ENCODE assay signal across 22 cellular contexts in genomic region chr20:59925894-59926293, GRCh38. TPM values are rescaled to one million over a fixed set of nuclear protein-coding genes. Genes with fewer than 3 reads are reported as not detected.
DNase-seq lines count a peak whose midpoint lies in the region; ATAC-seq, FAIRE-seq and TF ChIP-seq lines count a peak whose summit lies in the region.
"Had no signal": no experiment of that assay in that cellular context is flagged by ENCODE, and none has a peak within 500 bp of the region (broad histone marks: within the 10 kb centered on the region; RNA-seq: fewer than 3 reads in every experiment).

No MANE protein-coding gene starts in this region.

- TF ChIP-seq RAD21 in A549 (conservative IDR thresholded peaks at IDR 0.05 in 1 of 2, IDR thresholded peaks at IDR 0.05 in 1 of 2) = no peak

- CTCF ChIA-PET in A549 (lab: Yijun Ruan, JAX) = interaction anchor here (1.2 to 2.2 kb wide), 2 partner anchors 8 to 14 kb away, joined by 4 to 6 read pairs; partner anchors contain the start of genes FAM217B, PPP1R3D and SYCP2
- CTCF ChIA-PET in Panc1 (lab: Charles Lee) = no interaction called here
- CTCF ChIA-PET in CD4-positive, alpha-beta T cell (lab: Charles Lee) = no interaction called here

- no peaks in the 10 kb centered on the region for H3K9me3 ChIP-seq in A549
- no peaks in the 10 kb centered on the region for H3K9me3 ChIP-seq in Panc1 (ENCODE audit: control insufficient read depth, insufficient read depth, low read depth, low read length)
- no peaks in the 10 kb centered on the region for H3K9me3 ChIP-seq in CD4-positive, alpha-beta T cell (ENCODE audit: control insufficient read depth, low read length)
- H3K9me3 ChIP-seq: psoas muscle had no signal

- H3K27ac ChIP-seq in A549 = no peak overlapping the region
- H3K27ac ChIP-seq in Panc1 (ENCODE audit: low read length) = peak overlapping the region; percentile 71
- H3K27ac ChIP-seq in CD4-positive, alpha-beta T cell (ENCODE audit: low read depth, low read length) = no peak overlapping the region
- H3K27ac ChIP-seq: psoas muscle had no signal

- BruUV-seq in Panc1 (replicated peaks; lab: Mats Ljungman, UMichigan) = no TSS peak

- H3K4me1 Mint-ChIP-seq in CD4-positive, alpha-beta T cell (ENCODE audit: low read depth) = no peaks in the 10 kb centered on the region
- H3K4me1 Mint-ChIP-seq in stimulated activated naive CD8-positive, alpha-beta T cell treated with anti-CD3 and anti-CD28 coated beads, Interleukin-15, amount 100 ng/mL, for 72 hours = no peaks in the 10 kb centered on the region

- in situ Hi-C loops in Panc1 (cut with HindIII; ENCODE audit: low pct_unique_long_range_greater_than_20kb, low sequenced_read_pairs) = no loop called here

- H3K4me3 ChIP-seq in A549 = no peak overlapping the region
- H3K4me3 ChIP-seq in Panc1 (ENCODE audit: low read depth in 2 of 2, low read length in 2 of 2) = no peak overlapping the region
- H3K4me3 ChIP-seq: lung, psoas muscle had no signal

- TF ChIP-seq EP300 in A549 (IDR thresholded peaks at IDR 0.05) = no peak

- H3K4me3 Mint-ChIP-seq in CD4-positive, alpha-beta T cell = no peak overlapping the region
- no peak overlapping the region for H3K4me3 Mint-ChIP-seq in stimulated activated naive CD8-positive, alpha-beta T cell treated with anti-CD3 and anti-CD28 coated beads, Interleukin-15, amount 100 ng/mL, for 72 hours
- H3K4me3 Mint-ChIP-seq: T-helper 2 cell treated with Interferon-gamma antibody and Interleukin-4, amounts not matched to agents 5 μg/mL and 100 μg/mL, for 36 hours; type B pancreatic cell had no signal

- H3K4me2 ChIP-seq in A549 = peak overlapping the region; percentile 20; the same call in 1 of the 3 replicates

- no peak for FAIRE-seq in A549 (lab: Jason Lieb, UNC)
- FAIRE-seq: endothelial cell of umbilical vein, H54, RCC 7860 had no signal

- H3K4me1 ChIP-seq in A549 (peaks cover 5% of the 10 kb centered on the region; the same call in 1 of the 3 replicates), Panc1 (ENCODE audit: control insufficient read depth, insufficient read depth, low read length) (peaks cover 35% of the 10 kb centered on the region)
- H3K4me1 ChIP-seq: psoas muscle had no signal

- no peaks in the 10 kb centered on the region for H3K27me3 Mint-ChIP-seq in CD4-positive, alpha-beta T cell
- no peaks in the 10 kb centered on the region for H3K27me3 Mint-ChIP-seq in stimulated activated naive CD8-positive, alpha-beta T cell treated with anti-CD3 and anti-CD28 coated beads, Interleukin-15, amount 100 ng/mL, for 72 hours
- H3K27me3 Mint-ChIP-seq: type B pancreatic cell had no signal

- DNase-seq in A549 (ENCODE audit: low read depth in 1 of 2, low spot score in 1 of 2) (peak in 1 of 2 experiments; percentile 45), EL (peak; percentile 34), Panc1 (ENCODE audit: low read depth, low spot score) (no peak), left colon (no peak)
- no peak for DNase-seq in CD4-positive, alpha-beta T cell
- DNase-seq in stimulated activated naive CD8-positive, alpha-beta T cell treated with anti-CD3 and anti-CD28 coated beads, Interleukin-15, amount 100 ng/mL, for 72 hours = no peak
- DNase-seq: aorta; caudate nucleus; DMS153; NCI-H1694 treated with DMSO at 0.1 percent for 48 hours; NK-92 treated with Interleukin-12 subunit alpha and Interleukin-12 subunit beta, amount 100 ng/mL, for 24 hours; psoas muscle; stimulated activated CD8-positive, alpha-beta memory T cell treated with anti-CD3 and anti-CD28 coated beads, Interleukin-4, amount 100 ng/mL, for 48 hours had no signal

- TF ChIP-seq CTCF in A549 (IDR thresholded peaks at IDR 0.05) (no peak), Panc1 (IDR thresholded peaks at IDR 0.05) (no peak)
- TF ChIP-seq CTCF in CD4-positive, alpha-beta T cell (IDR thresholded peaks at IDR 0.05) = no peak

- no peaks in the 10 kb centered on the region for H3K27me3 ChIP-seq in Panc1 (ENCODE audit: control insufficient read depth, insufficient read depth, low read length)
- no peaks in the 10 kb centered on the region for H3K27me3 ChIP-seq in CD4-positive, alpha-beta T cell (ENCODE audit: control insufficient read depth, insufficient read depth, low read length)

- H3K9me3 Mint-ChIP-seq in CD4-positive, alpha-beta T cell = no peaks in the 10 kb centered on the region
- no peaks in the 10 kb centered on the region for H3K9me3 Mint-ChIP-seq in stimulated activated naive CD8-positive, alpha-beta T cell treated with anti-CD3 and anti-CD28 coated beads, Interleukin-15, amount 100 ng/mL, for 72 hours
- H3K9me3 Mint-ChIP-seq: activated naive CD4-positive, alpha-beta T cell treated with anti-CD3 and anti-CD28 coated beads, Interleukin-2, amount 50 U/mL, for 72 hours; T-helper 2 cell treated with Interferon-gamma antibody and Interleukin-4, amounts not matched to agents 5 μg/mL and 100 μg/mL, for 36 hours; type B pancreatic cell had no signal

- no peak overlapping the region for H3K27ac Mint-ChIP-seq in CD4-positive, alpha-beta T cell
- no peak overlapping the region for H3K27ac Mint-ChIP-seq in stimulated activated naive CD8-positive, alpha-beta T cell treated with anti-CD3 and anti-CD28 coated beads, Interleukin-15, amount 100 ng/mL, for 72 hours
- H3K27ac Mint-ChIP-seq: activated naive CD4-positive, alpha-beta T cell treated with anti-CD3 and anti-CD28 coated beads, Interleukin-2, amount 50 U/mL, for 72 hours; T-helper 2 cell treated with Interferon-gamma antibody and Interleukin-4, amounts not matched to agents 5 μg/mL and 100 μg/mL, for 36 hours; type B pancreatic cell had no signal

- POLR2A ChIA-PET in A549 (lab: Yijun Ruan, JAX) (no interaction called here), Panc1 (lab: Charles Lee) (no interaction called here)
- POLR2A ChIA-PET in CD4-positive, alpha-beta T cell (lab: Charles Lee) = no interaction called here

- no peaks in the 10 kb centered on the region for H3K36me3 Mint-ChIP-seq in CD4-positive, alpha-beta T cell (ENCODE audit: low read depth)
- H3K36me3 Mint-ChIP-seq: activated naive CD4-positive, alpha-beta T cell treated with anti-CD3 and anti-CD28 coated beads, Interleukin-2, amount 50 U/mL, for 72 hours; type B pancreatic cell had no signal

- intact Hi-C loops in Panc1 (cut with micrococcal nuclease; ENCODE audit: unreplicated experiment) = no loop called here
- intact Hi-C loops in left colon (cut with DNase I, micrococcal nuclease) = no loop called here
- intact Hi-C loops in CD4-positive, alpha-beta T cell (cut with DNase I, micrococcal nuclease) = no loop called here

- ATAC-seq in A549 (no peak; a peak in 2 of 6 replicates), Panc1 (peak; percentile 45; the same call in 1 of the 2 replicates), left colon (peak; percentile 91), HG02610 (IDR thresholded peaks at IDR 0.05; ENCODE audit: unreplicated experiment) (no peak), GM19452 (IDR thresholded peaks at IDR 0.05; ENCODE audit: unreplicated experiment) (no peak)
- no peak for ATAC-seq in CD4-positive, alpha-beta T cell (ENCODE audit: poor library complexity)
- ATAC-seq in stimulated activated naive CD8-positive, alpha-beta T cell treated with anti-CD3 and anti-CD28 coated beads, Interleukin-15, amount 100 ng/mL, for 72 hours = no peak
- ATAC-seq: activated naive CD4-positive, alpha-beta T cell treated with anti-CD3 and anti-CD28 coated beads, Interleukin-2, amount 50 U/mL, for 72 hours; psoas muscle had no signal

- TF ChIP-seq POLR2A in A549 (IDR thresholded peaks at IDR 0.05; ENCODE audit: low read length) = no peak

- H3K36me3 ChIP-seq in Panc1 (ENCODE audit: control insufficient read depth, insufficient read depth, low read length) = peaks cover 3% of the 10 kb centered on the region; the same call in 1 of the 2 replicates

TF ChIP-seq in A549, 52 proteins besides CTCF, POLR2A, EP300 and RAD21 (continues in another document):
- TF ChIP-seq CHD2 (IDR thresholded peaks at IDR 0.05; ENCODE audit: low read length, partially characterized antibody) = no peak

RNA-seq across cellular contexts. Expression of gene SYCP2, which starts 7.5 kb away (rescaled TPM):
- polyA plus RNA-seq in A549 (2011; rRNA removed) (1.3 and 2.1 TPM in 2 replicates), A549 (2017; fragmentation: RNase III; extraction: RNeasy Plus Mini Kit Qiagen cat#74134 plus additional on column Dnase treatment) (0.50 to 0.84 TPM (median 0.52 TPM) in 3 replicates)
- 0.18 and 0.20 TPM in 2 replicates for polyA plus RNA-seq in A549 (2012; cell fraction: cytosol; rRNA removed)
- 0.27 and 0.31 TPM in 2 replicates for polyA plus RNA-seq in A549 (2012; cell fraction: nucleus; rRNA removed)
- polyA minus RNA-seq in A549 (2011; rRNA and poly(A)+ RNA removed) = 1.4 TPM in 1 of 2 replicates, not detected in the other
- total RNA-seq in Panc1 (2021; ENCODE audit: unreplicated experiment) (39.7 TPM), left colon (1 to 10 TPM in 1 of 2 donors, under 1 TPM in 1; 0.84 to 1.2 TPM)
- polyA plus RNA-seq in Panc1 (2012; ENCODE audit: insufficient read length) = 12.9 TPM
- 1 to 10 TPM; 4.4 to 4.6 TPM for total RNA-seq in CD4-positive, alpha-beta T cell

RNA-seq across cellular contexts. Expression of gene PPP1R3D, which starts 14.2 kb away (rescaled TPM):
- polyA plus RNA-seq in A549 (2011; rRNA removed) (2.6 and 2.7 TPM in 2 replicates), A549 (2017; fragmentation: RNase III; extraction: RNeasy Plus Mini Kit Qiagen cat#74134 plus additional on column Dnase treatment) (2.6 to 3.9 TPM (median 3.2 TPM) in 3 replicates)
- polyA plus RNA-seq in A549 (2012; cell fraction: cytosol; rRNA removed) = 0.74 and 1.2 TPM in 2 replicates
- polyA plus RNA-seq in A549 (2012; cell fraction: nucleus; rRNA removed) = 1.1 and 1.7 TPM in 2 replicates
- 1.8 and 2.4 TPM in 2 replicates for polyA minus RNA-seq in A549 (2011; rRNA and poly(A)+ RNA removed)
- total RNA-seq in Panc1 (2021; ENCODE audit: unreplicated experiment) (7.9 TPM), left colon (1 to 10 TPM; 7.3 to 8.7 TPM)
- polyA plus RNA-seq in Panc1 (2012; ENCODE audit: insufficient read length) = 5.1 TPM
- total RNA-seq in CD4-positive, alpha-beta T cell = 1 to 10 TPM; 5.1 to 5.4 TPM

RNA-seq across cellular contexts. Expression of gene FAM217B, which starts 14.3 kb away (rescaled TPM):
- polyA plus RNA-seq in A549 (2011; rRNA removed) (11.6 and 12.3 TPM in 2 replicates), A549 (2017; fragmentation: RNase III; extraction: RNeasy Plus Mini Kit Qiagen cat#74134 plus additional on column Dnase treatment) (6.1 to 6.3 TPM (median 6.2 TPM) in 3 replicates)
- polyA plus RNA-seq in A549 (2012; cell fraction: cytosol; rRNA removed) = 2.6 and 3.0 TPM in 2 replicates
- 1.6 and 1.8 TPM in 2 replicates for polyA plus RNA-seq in A549 (2012; cell fraction: nucleus; rRNA removed)
- 5.5 and 7.2 TPM in 2 replicates for polyA minus RNA-seq in A549 (2011; rRNA and poly(A)+ RNA removed)
- total RNA-seq in Panc1 (2021; ENCODE audit: unreplicated experiment) (24.4 TPM), left colon (1 to 10 TPM; 7.0 to 9.2 TPM)
- 8.7 TPM for polyA plus RNA-seq in Panc1 (2012; ENCODE audit: insufficient read length)
- total RNA-seq in CD4-positive, alpha-beta T cell = 10 to 100 TPM; 23.1 to 23.7 TPM

RNA-seq across cellular contexts. Expression of gene CDH26, which starts 32.3 kb away (rescaled TPM):
- polyA plus RNA-seq in A549 (2011; rRNA removed) = 0.33 and 0.57 TPM in 2 replicates
- 0.12 and 0.24 TPM in 2 replicates for polyA plus RNA-seq in A549 (2012; cell fraction: cytosol; rRNA removed)
- 0.55 and 0.67 TPM in 2 replicates for polyA plus RNA-seq in A549 (2012; cell fraction: nucleus; rRNA removed)
- polyA plus RNA-seq in A549 (2017; fragmentation: RNase III; extraction: RNeasy Plus Mini Kit Qiagen cat#74134 plus additional on column Dnase treatment) = 0.16 to 0.28 TPM (median 0.27 TPM) in 3 replicates
- 0.21 and 0.49 TPM in 2 replicates for polyA minus RNA-seq in A549 (2011; rRNA and poly(A)+ RNA removed)
- 0.46 TPM for total RNA-seq in Panc1 (2021; ENCODE audit: unreplicated experiment)
- polyA plus RNA-seq in Panc1 (2012; ENCODE audit: insufficient read length) = 0.13 TPM
- under 1 TPM; 0.43 to 0.45 TPM for total RNA-seq in left colon
- total RNA-seq in CD4-positive, alpha-beta T cell = 1 to 10 TPM in 1 of 2 experiments, under 1 TPM in 1; 0.75 to 1.1 TPM
- total RNA-seq: endothelial cell of umbilical vein had no signal

Comparison
In these comparisons a context has a peak if more than half of its experiments do, and no peak if none do; other contexts are left out.
1. ATAC-seq: peak in Panc1 (single experiment) and left colon (single experiment); none in A549 (0 of 2), CD4-positive, alpha-beta T cell (single experiment), HG02610 (single experiment), stimulated activated naive CD8-positive, alpha-beta T cell treated with anti-CD3 and anti-CD28 coated beads, Interleukin-15, amount 100 ng/mL, for 72 hours (single experiment) and GM19452 (single experiment).